Comparison of ENCODE assay signal across 8 cellular contexts in genomic region chr5:138753794-138754698, GRCh38. TPM values are rescaled to one million over a fixed set of nuclear protein-coding genes. Genes with fewer than 3 reads are reported as not detected.
DNase-seq lines count a peak whose midpoint lies in the region; ATAC-seq lines count a peak whose summit lies in the region.

No MANE protein-coding gene starts in this region.

- peak; percentile 94 for DNase-seq in EH (ENCODE audit: low read depth)
- peak; percentile 70 to 77 for DNase-seq in NCI-H526 (lab: John Stamatoyannopoulos, UW)
- DNase-seq in activated T-cell treated with anti-CD3 and anti-CD28 coated beads for 1 hour (ENCODE audit: low read depth), result peak; percentile 16
- DNase-seq in stimulated activated CD8-positive, alpha-beta memory T cell treated with anti-CD3 and anti-CD28 coated beads, Interleukin-4, amount 100 ng/mL, for 48 hours, result peak; percentile 77

- H3K9me3 ChIP-seq in esophagus (ENCODE audit: control insufficient read depth in 2 of 2, insufficient read depth in 1 of 2, low read depth in 1 of 2, low read length in 1 of 2) (no peaks in the 10 kb centered on the region), mononuclear cell (ENCODE audit: low read depth, low read length) (no peaks in the 10 kb centered on the region)

- H3K4me3 ChIP-seq in esophagus (ENCODE audit: low read depth in 1 of 2, low read length in 2 of 2) (peak overlapping the region; percentile 86 to 96), mononuclear cell (ENCODE audit: low read length) (peak overlapping the region; percentile 72)

- H3K4me1 ChIP-seq in esophagus (ENCODE audit: control insufficient read depth in 2 of 2, insufficient read depth in 2 of 2, low read length in 1 of 2) (peaks cover 0 to 4% of the 10 kb centered on the region in 2 donors), mononuclear cell (ENCODE audit: insufficient read depth, low read length) (peaks cover 18% of the 10 kb centered on the region)

- H3K27me3 ChIP-seq in esophagus (ENCODE audit: control insufficient read depth in 1 of 2, insufficient read depth in 2 of 2, low read length in 2 of 2) (no peaks in the 10 kb centered on the region), mononuclear cell (ENCODE audit: insufficient read depth, low read length) (peaks cover 4% of the 10 kb centered on the region)

- peaks cover 0 to 2% of the 10 kb centered on the region in 2 donors for H3K36me3 ChIP-seq in esophagus (ENCODE audit: control insufficient read depth in 2 of 2, insufficient read depth in 2 of 2, low read length in 1 of 2)

- 2% methylated on average over 42 to 58 of the region's 58 CpGs for WGBS in esophagus, 2 donors

- ATAC-seq in HG02840 (IDR thresholded peaks at IDR 0.05; ENCODE audit: low FRiP score, unreplicated experiment) (peak; percentile 6), HG02870 (IDR thresholded peaks at IDR 0.05; ENCODE audit: unreplicated experiment) (no peak)

- H3K27ac ChIP-seq in esophagus (ENCODE audit: low read depth in 2 of 2, low read length in 1 of 2), result peak overlapping the region; percentile 95 to 99

RNA-seq across cellular contexts. Expression of gene CTNNA1, which starts 0.8 kb away (rescaled TPM):
- polyA plus RNA-seq in esophagus, result 100 to 1,000 TPM; 221 to 223 TPM
- total RNA-seq in mononuclear cell, result 67.2 TPM

Comparison
In these comparisons a context has a peak if more than half of its experiments do, and no peak if none do; other contexts are left out.
1. DNase-seq: peak in every context shown above with its lines; median percentile 94 in EH; 77 in stimulated activated CD8-positive, alpha-beta memory T cell treated with anti-CD3 and anti-CD28 coated beads, Interleukin-4, amount 100 ng/mL, for 48 hours; 74 in NCI-H526; 16 in activated T-cell treated with anti-CD3 and anti-CD28 coated beads for 1 hour.